In the genomic region with DNA sequence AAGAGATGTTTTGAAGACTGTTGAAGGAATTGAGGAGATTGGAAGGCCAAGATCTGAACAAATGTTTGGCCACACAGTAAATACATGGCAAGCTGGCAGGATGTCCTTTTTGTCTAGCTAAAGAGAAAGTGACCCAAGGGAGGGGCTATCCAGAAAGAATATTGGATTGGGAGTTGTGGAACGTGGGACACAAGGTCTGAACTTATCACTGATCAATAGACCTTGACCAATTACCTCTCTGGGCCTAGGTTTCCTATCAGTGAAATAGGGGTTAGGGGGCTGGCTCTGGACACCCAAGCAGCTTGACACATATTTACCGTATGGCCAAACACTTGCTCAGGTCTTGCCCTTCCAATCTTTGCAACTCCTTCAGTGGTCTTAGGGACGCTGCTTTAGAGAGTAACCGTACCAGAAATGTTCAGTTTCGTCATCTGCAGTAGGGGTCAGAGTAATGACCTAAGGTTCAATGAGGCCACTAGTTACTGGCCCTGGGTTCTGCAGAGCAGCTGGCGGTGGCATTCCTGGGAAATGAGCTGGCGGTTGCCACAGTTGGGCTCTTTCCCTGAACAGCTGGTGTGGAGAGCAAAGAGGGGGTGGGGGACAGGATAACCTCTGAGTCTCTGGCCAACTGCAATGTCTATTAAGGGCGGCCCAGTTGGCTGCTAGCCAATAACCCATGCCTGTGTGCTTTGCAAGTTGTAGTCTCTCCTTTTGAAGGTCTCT, we compare ENCODE assay signal across 8 cellular contexts. TPM values are rescaled to one million over a fixed set of nuclear protein-coding genes. Genes with fewer than 3 reads are reported as not detected.
DNase-seq lines count a peak whose midpoint lies in the region; ATAC-seq, FAIRE-seq and TF ChIP-seq lines count a peak whose summit lies in the region.

No MANE protein-coding gene starts in this region.

- intact Hi-C loops in sciatic nerve (cut with DNase I), result no loop called here

- H3K9me3 Mint-ChIP-seq in activated naive CD8-positive, alpha-beta T cell treated with anti-CD3 and anti-CD28 coated beads for 36 hours, result no peaks in the 10 kb centered on the region

- ATAC-seq in sciatic nerve (peak; percentile 75), HG02981 (IDR thresholded peaks at IDR 0.05; ENCODE audit: unreplicated experiment) (no peak)

- no peak for FAIRE-seq in frontal cortex (lab: Jason Lieb, UNC)

- H3K4me1 Mint-ChIP-seq in activated naive CD8-positive, alpha-beta T cell treated with anti-CD3 and anti-CD28 coated beads for 36 hours, result no peaks in the 10 kb centered on the region

- H3K27ac Mint-ChIP-seq in activated naive CD8-positive, alpha-beta T cell treated with anti-CD3 and anti-CD28 coated beads for 36 hours, result no peak overlapping the region

- DNase-seq in HCEC 1CT (peak; percentile 98), fibroblast of the conjunctiva (ENCODE audit: low read depth) (peak; percentile 84), sciatic nerve (ENCODE audit: low spot score) (peak; percentile 71), epidermal melanocyte (ENCODE audit: insufficient read length, low spot score) (no peak), frontal cortex (ENCODE audit: low spot score in 2 of 2) (no peak)
- DNase-seq in activated naive CD8-positive, alpha-beta T cell treated with anti-CD3 and anti-CD28 coated beads for 36 hours, result no peak

- no peaks in the 10 kb centered on the region for H3K36me3 Mint-ChIP-seq in activated naive CD8-positive, alpha-beta T cell treated with anti-CD3 and anti-CD28 coated beads for 36 hours

- H3K4me3 Mint-ChIP-seq in activated naive CD8-positive, alpha-beta T cell treated with anti-CD3 and anti-CD28 coated beads for 36 hours, result no peak overlapping the region

- H3K27me3 Mint-ChIP-seq in activated naive CD8-positive, alpha-beta T cell treated with anti-CD3 and anti-CD28 coated beads for 36 hours, result no peaks in the 10 kb centered on the region

TF ChIP-seq in PFSK-1, 5 proteins besides CTCF, POLR2A, EP300 and RAD21:
- TF ChIP-seq TAF1 (IDR thresholded peaks at IDR 0.05; ENCODE audit: borderline replicate concordance, insufficient read depth, low read length) (no peak), SIN3A (IDR thresholded peaks at IDR 0.05; ENCODE audit: borderline replicate concordance, insufficient read depth, low read length) (peak; percentile 44; the same call in 1 of the 2 replicates), POLR2AphosphoS5 (IDR thresholded peaks at IDR 0.05; ENCODE audit: low read depth, low read length) (0 out of 2 replicates have a peak, but pooled peaks have one; percentile 23)

RNA-seq across cellular contexts. Expression of a gene that starts 48.9 kb away (rescaled TPM):
- 1,365 TPM for polyA plus RNA-seq in PFSK-1 (2012; ENCODE audit: insufficient read length, low read depth)
- 751 TPM for total RNA-seq in sciatic nerve
- 934 TPM for total RNA-seq in frontal cortex
- total RNA-seq in activated naive CD8-positive, alpha-beta T cell treated with anti-CD3 and anti-CD28 coated beads for 36 hours, result 100 to 1,000 TPM; 510 to 512 TPM

Comparison
In these comparisons a context has a peak if more than half of its experiments do, and no peak if none do; other contexts are left out.
1. DNase-seq: peak in HCEC 1CT (single experiment), fibroblast of the conjunctiva (single experiment) and sciatic nerve (single experiment); none in epidermal melanocyte (single experiment), frontal cortex (0 of 2) and activated naive CD8-positive, alpha-beta T cell treated with anti-CD3 and anti-CD28 coated beads for 36 hours (single experiment).